Comparison of ENCODE assay signal across 18 cellular contexts in genomic region chr10:28684157-28684985, GRCh38. TPM values are rescaled to one million over a fixed set of nuclear protein-coding genes. Genes with fewer than 3 reads are reported as not detected.
DNase-seq lines count a peak whose midpoint lies in the region; ATAC-seq and TF ChIP-seq lines count a peak whose summit lies in the region.
"Had no signal": no experiment of that assay in that cellular context is flagged by ENCODE, and none has a peak within 500 bp of the region (broad histone marks: within the 10 kb centered on the region; RNA-seq: fewer than 3 reads in every experiment).

No MANE protein-coding gene starts in this region.

- DNase-seq in DMS53 (lab: John Stamatoyannopoulos, UW), result peak; percentile 44
- no peak for DNase-seq in DMS53 treated with DMSO at 0.1 percent for 48 hours (lab: John Stamatoyannopoulos, UW; ENCODE audit: unreplicated experiment)
- DNase-seq in PC-9, result no peak
- no peak for DNase-seq in mesenchymal stem cell
- DNase-seq in activated CD8-positive, alpha-beta memory T cell treated with anti-CD3 and anti-CD28 coated beads, Interleukin-2, amount 50 U/mL, for 48 hours, result no peak
- no peak for DNase-seq in stimulated activated CD4-positive, alpha-beta T cell treated with anti-CD3 and anti-CD28 coated beads, Interleukin-4, amount 100 ng/mL, for 24 hours
- DNase-seq: CD4-positive, CD25-positive, alpha-beta regulatory T cell; KBM-7; NCI-H1092 treated with DMSO at 0.1 percent for 48 hours; NCI-H1694 treated with DMSO at 0.1 percent for 48 hours; NCI-H446; NCI-H82; Peyer's patch; Right ventricle myocardium superior had no signal

- H3K27ac ChIP-seq in C4-2B, result peak overlapping the region; percentile 79
- peak overlapping the region; percentile 31; the same call in 1 of the 2 replicates for H3K27ac ChIP-seq in PC-9
- no peak overlapping the region for H3K27ac ChIP-seq in mesenchymal stem cell (ENCODE audit: low read length, poor library complexity, severe bottlenecking)
- H3K27ac ChIP-seq: 22Rv1, Peyer's patch had no signal

- peaks cover 4% of the 10 kb centered on the region; the same call in 1 of the 2 replicates for H3K4me1 ChIP-seq in PC-9 (replicated peaks; ENCODE audit: insufficient read depth)
- H3K4me1 ChIP-seq in mesenchymal stem cell (ENCODE audit: control insufficient read depth, insufficient read depth, low read depth, low read length), result peaks cover 3% of the 10 kb centered on the region

- peak overlapping the region; percentile 10; the same call in 1 of the 2 replicates for H3K4me2 ChIP-seq in PC-9
- no peak overlapping the region for H3K4me2 ChIP-seq in mesenchymal stem cell (ENCODE audit: low read length, poor library complexity, severe bottlenecking)

- WGBS in mesenchymal stem cell, result 91% methylated on average over 13 of the region's 13 CpGs

- no peak overlapping the region for H3K4me3 ChIP-seq in PC-9
- no peak overlapping the region for H3K4me3 ChIP-seq in mesenchymal stem cell (ENCODE audit: insufficient read depth in 1 of 2, low read depth in 1 of 2, low read length in 2 of 2)
- H3K4me3 ChIP-seq: Peyer's patch had no signal

- H3K9ac ChIP-seq in mesenchymal stem cell (ENCODE audit: low read length), result no peak overlapping the region

- peak overlapping the region in 1 of 2 experiments; percentile 40 for H3K23ac ChIP-seq in mesenchymal stem cell (ENCODE audit: low read length in 2 of 2)

- H3K79me1 ChIP-seq in mesenchymal stem cell (replicated peaks; ENCODE audit: low read length, poor library complexity, severe bottlenecking), result peaks cover 8% of the 10 kb centered on the region

- no peak overlapping the region for H2BK12ac ChIP-seq in mesenchymal stem cell (ENCODE audit: low read length in 2 of 2)

- no peak overlapping the region for H3K18ac ChIP-seq in mesenchymal stem cell (ENCODE audit: low read depth in 1 of 2, low read length in 2 of 2)

- no peaks in the 10 kb centered on the region; the same call in 1 of the 2 replicates for H4K20me1 ChIP-seq in PC-9 (ENCODE audit: insufficient read depth)

- no peak overlapping the region for H2BK5ac ChIP-seq in mesenchymal stem cell (ENCODE audit: low read depth, low read length, poor library complexity, severe bottlenecking)

- H2BK15ac ChIP-seq in mesenchymal stem cell (ENCODE audit: low read depth, poor library complexity, severe bottlenecking), result no peak overlapping the region

- no peak overlapping the region for H3K4ac ChIP-seq in mesenchymal stem cell (ENCODE audit: low read depth in 1 of 2, low read length in 2 of 2)

- H3K27me3 ChIP-seq in PC-9 (ENCODE audit: insufficient read depth, low read depth) (peaks cover 8% of the 10 kb centered on the region; the same call in 1 of the 2 replicates), mesenchymal stem cell (ENCODE audit: control insufficient read depth in 1 of 2, insufficient read depth in 1 of 2, low read length in 2 of 2) (no peaks in the 10 kb centered on the region)
- H3K27me3 ChIP-seq: Peyer's patch had no signal

- no peak overlapping the region for H2BK120ac ChIP-seq in mesenchymal stem cell (ENCODE audit: low read depth, low read length)

- POLR2A ChIA-PET in PC-9 (lab: Charles Lee; ENCODE audit: unreplicated experiment), result interaction anchor here (0.6 kb wide), 1 partner anchor 420 kb away, joined by 3 read pairs; no protein-coding TSS in a partner anchor

- H3K36me3 ChIP-seq in PC-9 (ENCODE audit: low read depth), result no peaks in the 10 kb centered on the region; the same call in 1 of the 2 replicates
- H3K36me3 ChIP-seq in mesenchymal stem cell (ENCODE audit: control insufficient read depth in 1 of 2, insufficient read depth in 2 of 2, low read depth in 1 of 2, low read length in 2 of 2), result peaks cover 4 to 11% of the 10 kb centered on the region in 2 experiments
- H3K36me3 ChIP-seq: Peyer's patch had no signal

- BruUV-seq in PC-9 (replicated peaks; lab: Mats Ljungman, UMichigan), result no TSS peak

- peaks cover 6% of the 10 kb centered on the region; the same call in 1 of the 2 replicates for H3K79me2 ChIP-seq in PC-9 (ENCODE audit: low read depth)

- no peak overlapping the region for H4K91ac ChIP-seq in mesenchymal stem cell (ENCODE audit: low read length)

- peak overlapping the region; percentile 63 for H4K8ac ChIP-seq in mesenchymal stem cell (ENCODE audit: low read length)

- H2AK5ac ChIP-seq in mesenchymal stem cell (ENCODE audit: low read length, severe bottlenecking), result no peak overlapping the region

- no peak overlapping the region for H3K14ac ChIP-seq in mesenchymal stem cell (ENCODE audit: low read length in 2 of 2)

- no peak for ATAC-seq in GM21381 (IDR thresholded peaks at IDR 0.05; ENCODE audit: unreplicated experiment)
- ATAC-seq: SK-N-SH treated with all-trans-retinoic acid at 6 μM for 48 hours had no signal

- H3F3A ChIP-seq in PC-9 (ENCODE audit: insufficient read depth, low read depth), result no peaks in the 10 kb centered on the region

- no peaks in the 10 kb centered on the region for H3K9me2 ChIP-seq in PC-9 (ENCODE audit: insufficient read depth)

- CTCF ChIA-PET in PC-9 (lab: Charles Lee), result no interaction called here

- TF ChIP-seq CTCF in C4-2B (conservative IDR thresholded peaks at IDR 0.05), result no peak
- no peak for TF ChIP-seq CTCF in PC-9 (conservative IDR thresholded peaks at IDR 0.05)

- H2AFZ ChIP-seq in PC-9 (no peak overlapping the region), mesenchymal stem cell (ENCODE audit: low read depth, low read length) (no peak overlapping the region)

- intact Hi-C loops in PC-9 (cut with micrococcal nuclease; ENCODE audit: unreplicated experiment), result no loop called here

- H3K9me3 ChIP-seq in PC-9 (ENCODE audit: insufficient read depth, low read depth), result no peaks in the 10 kb centered on the region
- no peaks in the 10 kb centered on the region for H3K9me3 ChIP-seq in mesenchymal stem cell (ENCODE audit: control insufficient read depth, low read length)
- H3K9me3 ChIP-seq: Peyer's patch had no signal

RNA-seq across cellular contexts. Expression of gene BAMBI, which starts 7.0 kb away (rescaled TPM):
- total RNA-seq in PC-9 (2021), result 3.3 and 4.5 TPM in 2 replicates
- polyA plus RNA-seq in mesenchymal stem cell (2013, experiment 1 of 2), result 156 TPM
- 155 TPM for polyA plus RNA-seq in mesenchymal stem cell (2013, experiment 2 of 2)
